1 cellular context compared by ENCODE assay signal in the genomic region with DNA sequence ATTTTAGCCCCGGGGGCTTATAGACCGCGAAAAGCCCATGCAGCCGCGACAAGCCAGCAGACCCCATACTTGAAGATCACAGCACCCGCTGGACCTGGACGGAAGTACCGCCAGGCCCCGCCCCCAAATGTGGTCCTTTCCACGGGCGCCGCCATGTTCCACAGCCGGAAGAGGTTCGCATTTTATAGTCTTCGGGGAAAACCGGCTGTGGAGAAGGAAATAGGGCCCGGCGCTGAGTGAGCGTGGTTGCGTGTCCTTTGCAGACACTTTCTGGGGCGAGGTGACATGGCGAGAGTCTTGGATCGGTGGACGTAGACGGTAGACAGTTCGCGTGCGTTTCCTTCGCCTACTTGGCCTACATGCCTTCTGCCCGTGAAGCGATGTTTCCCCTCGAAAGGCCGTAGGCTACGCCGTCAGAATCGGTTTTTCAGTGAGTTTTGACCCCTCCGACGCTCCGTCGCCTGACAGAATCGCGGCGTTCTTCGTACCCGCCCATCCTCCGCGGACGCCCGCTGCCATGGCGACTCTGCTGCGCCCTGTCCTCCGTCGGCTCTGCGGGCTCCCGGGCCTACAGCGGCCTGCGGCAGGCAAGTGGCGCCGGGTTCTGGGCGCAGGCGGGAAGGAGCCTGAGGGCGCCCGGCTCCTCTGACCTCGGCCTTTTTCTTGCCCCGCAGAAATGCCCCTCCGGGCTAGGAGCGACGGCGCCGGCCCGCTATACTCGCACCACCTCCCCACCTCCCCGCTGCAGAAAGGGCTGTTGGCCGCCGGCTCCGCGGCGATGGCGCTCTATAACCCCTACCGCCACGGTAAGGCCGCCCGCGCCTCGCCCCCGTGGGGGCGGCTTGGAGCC.
TF ChIP-seq lines count a peak whose summit lies in the region.

A gene (plus strand): TSS at position 498 of the 850 bp plus-strand sequence. CDS start 20 bp downstream, at position 518.
A gene with protein sequence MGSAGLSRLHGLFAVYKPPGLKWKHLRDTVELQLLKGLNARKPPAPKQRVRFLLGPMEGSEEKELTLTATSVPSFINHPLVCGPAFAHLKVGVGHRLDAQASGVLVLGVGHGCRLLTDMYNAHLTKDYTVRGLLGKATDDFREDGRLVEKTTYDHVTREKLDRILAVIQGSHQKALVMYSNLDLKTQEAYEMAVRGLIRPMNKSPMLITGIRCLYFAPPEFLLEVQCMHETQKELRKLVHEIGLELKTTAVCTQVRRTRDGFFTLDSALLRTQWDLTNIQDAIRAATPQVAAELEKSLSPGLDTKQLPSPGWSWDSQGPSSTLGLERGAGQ (minus strand): TSS at position 106 of the 850 bp plus-strand sequence. CDS start 39 bp downstream, at position 67.

TF ChIP-seq in K562, 482 proteins besides CTCF, POLR2A, EP300 and RAD21 (continued from another document and continues in another):
- TF ChIP-seq, protein P1, sequence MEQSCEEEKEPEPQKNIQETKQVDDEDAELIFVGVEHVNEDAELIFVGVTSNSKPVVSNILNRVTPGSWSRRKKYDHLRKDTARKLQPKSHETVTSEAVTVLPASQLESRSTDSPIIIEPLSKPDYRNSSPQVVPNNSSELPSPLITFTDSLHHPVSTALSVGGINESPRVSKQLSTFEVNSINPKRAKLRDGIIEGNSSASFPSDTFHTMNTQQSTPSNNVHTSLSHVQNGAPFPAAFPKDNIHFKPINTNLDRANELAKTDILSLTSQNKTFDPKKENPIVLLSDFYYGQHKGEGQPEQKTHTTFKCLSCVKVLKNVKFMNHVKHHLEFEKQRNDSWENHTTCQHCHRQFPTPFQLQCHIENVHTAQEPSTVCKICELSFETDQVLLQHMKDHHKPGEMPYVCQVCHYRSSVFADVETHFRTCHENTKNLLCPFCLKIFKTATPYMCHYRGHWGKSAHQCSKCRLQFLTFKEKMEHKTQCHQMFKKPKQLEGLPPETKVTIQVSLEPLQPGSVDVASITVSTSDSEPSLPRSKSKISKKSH (CRISPR knock-in tag; IDR thresholded peaks at IDR 0.05) = no peak
- TF ChIP-seq, protein P2, sequence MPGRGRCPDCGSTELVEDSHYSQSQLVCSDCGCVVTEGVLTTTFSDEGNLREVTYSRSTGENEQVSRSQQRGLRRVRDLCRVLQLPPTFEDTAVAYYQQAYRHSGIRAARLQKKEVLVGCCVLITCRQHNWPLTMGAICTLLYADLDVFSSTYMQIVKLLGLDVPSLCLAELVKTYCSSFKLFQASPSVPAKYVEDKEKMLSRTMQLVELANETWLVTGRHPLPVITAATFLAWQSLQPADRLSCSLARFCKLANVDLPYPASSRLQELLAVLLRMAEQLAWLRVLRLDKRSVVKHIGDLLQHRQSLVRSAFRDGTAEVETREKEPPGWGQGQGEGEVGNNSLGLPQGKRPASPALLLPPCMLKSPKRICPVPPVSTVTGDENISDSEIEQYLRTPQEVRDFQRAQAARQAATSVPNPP (IDR thresholded peaks at IDR 0.05; ENCODE audit: borderline replicate concordance, insufficient read depth, insufficient read length) = no peak
- no peak for TF ChIP-seq ZNF12 (CRISPR knock-in tag; IDR thresholded peaks at IDR 0.05)
- peak; percentile 73 for TF ChIP-seq ZSCAN32 (CRISPR knock-in tag; IDR thresholded peaks at IDR 0.05)
- peak; percentile 69; the same call in 1 of the 2 replicates for TF ChIP-seq ZNF239 (CRISPR knock-in tag; IDR thresholded peaks at IDR 0.05)
- peak; percentile 52 for TF ChIP-seq MAFK (IDR thresholded peaks at IDR 0.05; ENCODE audit: low read length)
- no peak; the same call in 1 of the 2 replicates for TF ChIP-seq CHCHD3 (CRISPR knock-in tag; IDR thresholded peaks at IDR 0.05)
- no peak for TF ChIP-seq ZNF551 (CRISPR knock-in tag; IDR thresholded peaks at IDR 0.05)
- TF ChIP-seq, protein P3, sequence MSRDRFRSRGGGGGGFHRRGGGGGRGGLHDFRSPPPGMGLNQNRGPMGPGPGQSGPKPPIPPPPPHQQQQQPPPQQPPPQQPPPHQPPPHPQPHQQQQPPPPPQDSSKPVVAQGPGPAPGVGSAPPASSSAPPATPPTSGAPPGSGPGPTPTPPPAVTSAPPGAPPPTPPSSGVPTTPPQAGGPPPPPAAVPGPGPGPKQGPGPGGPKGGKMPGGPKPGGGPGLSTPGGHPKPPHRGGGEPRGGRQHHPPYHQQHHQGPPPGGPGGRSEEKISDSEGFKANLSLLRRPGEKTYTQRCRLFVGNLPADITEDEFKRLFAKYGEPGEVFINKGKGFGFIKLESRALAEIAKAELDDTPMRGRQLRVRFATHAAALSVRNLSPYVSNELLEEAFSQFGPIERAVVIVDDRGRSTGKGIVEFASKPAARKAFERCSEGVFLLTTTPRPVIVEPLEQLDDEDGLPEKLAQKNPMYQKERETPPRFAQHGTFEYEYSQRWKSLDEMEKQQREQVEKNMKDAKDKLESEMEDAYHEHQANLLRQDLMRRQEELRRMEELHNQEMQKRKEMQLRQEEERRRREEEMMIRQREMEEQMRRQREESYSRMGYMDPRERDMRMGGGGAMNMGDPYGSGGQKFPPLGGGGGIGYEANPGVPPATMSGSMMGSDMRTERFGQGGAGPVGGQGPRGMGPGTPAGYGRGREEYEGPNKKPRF (IDR thresholded peaks at IDR 0.05; ENCODE audit: low read depth, low read length) = no peak
- TF ChIP-seq CHD2 (IDR thresholded peaks at IDR 0.05; ENCODE audit: low read depth, low read length) = no peak; the same call in none of the 2 replicates
- no peak for TF ChIP-seq POLR3G (IDR thresholded peaks at IDR 0.05; ENCODE audit: extremely low read depth, insufficient read length, insufficient replicate concordance)
- no peak for TF ChIP-seq ZC3H8 (IDR thresholded peaks at IDR 0.05)
- TF ChIP-seq CEBPG (CRISPR knock-in tag; IDR thresholded peaks at IDR 0.05) = no peak
- TF ChIP-seq CEBPG (tag; conservative IDR thresholded peaks at IDR 0.05 in 1 of 2, IDR thresholded peaks at IDR 0.05 in 1 of 2) = peak in 1 of 2 experiments; percentile 80; a peak in 2 of 4 replicates
- no peak for TF ChIP-seq SOX6 (IDR thresholded peaks at IDR 0.05)
- no peak for TF ChIP-seq MECOM (CRISPR knock-in tag; IDR thresholded peaks at IDR 0.05)
- no peak for TF ChIP-seq SMARCB1 (IDR thresholded peaks at IDR 0.05; ENCODE audit: insufficient read length, low read depth)
- TF ChIP-seq HMG20B (CRISPR knock-in tag; IDR thresholded peaks at IDR 0.05) = no peak
- TF ChIP-seq ATF7 (IDR thresholded peaks at IDR 0.05) = no peak
- TF ChIP-seq, protein P4, sequence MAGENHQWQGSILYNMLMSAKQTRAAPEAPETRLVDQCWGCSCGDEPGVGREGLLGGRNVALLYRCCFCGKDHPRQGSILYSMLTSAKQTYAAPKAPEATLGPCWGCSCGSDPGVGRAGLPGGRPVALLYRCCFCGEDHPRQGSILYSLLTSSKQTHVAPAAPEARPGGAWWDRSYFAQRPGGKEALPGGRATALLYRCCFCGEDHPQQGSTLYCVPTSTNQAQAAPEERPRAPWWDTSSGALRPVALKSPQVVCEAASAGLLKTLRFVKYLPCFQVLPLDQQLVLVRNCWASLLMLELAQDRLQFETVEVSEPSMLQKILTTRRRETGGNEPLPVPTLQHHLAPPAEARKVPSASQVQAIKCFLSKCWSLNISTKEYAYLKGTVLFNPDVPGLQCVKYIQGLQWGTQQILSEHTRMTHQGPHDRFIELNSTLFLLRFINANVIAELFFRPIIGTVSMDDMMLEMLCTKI (IDR thresholded peaks at IDR 0.05; ENCODE audit: partially characterized antibody) = no peak
- no peak for TF ChIP-seq PRMT5 (CRISPR knock-in tag; IDR thresholded peaks at IDR 0.05)
- TF ChIP-seq L3MBTL2 (IDR thresholded peaks at IDR 0.05) = no peak
- peak; percentile 36 to 60; a peak in 2 of 4 replicates for TF ChIP-seq RCOR1 (IDR thresholded peaks at IDR 0.05; ENCODE audit: borderline replicate concordance in 1 of 2, low read depth in 2 of 2, low read length in 2 of 2)
- TF ChIP-seq, protein P5, sequence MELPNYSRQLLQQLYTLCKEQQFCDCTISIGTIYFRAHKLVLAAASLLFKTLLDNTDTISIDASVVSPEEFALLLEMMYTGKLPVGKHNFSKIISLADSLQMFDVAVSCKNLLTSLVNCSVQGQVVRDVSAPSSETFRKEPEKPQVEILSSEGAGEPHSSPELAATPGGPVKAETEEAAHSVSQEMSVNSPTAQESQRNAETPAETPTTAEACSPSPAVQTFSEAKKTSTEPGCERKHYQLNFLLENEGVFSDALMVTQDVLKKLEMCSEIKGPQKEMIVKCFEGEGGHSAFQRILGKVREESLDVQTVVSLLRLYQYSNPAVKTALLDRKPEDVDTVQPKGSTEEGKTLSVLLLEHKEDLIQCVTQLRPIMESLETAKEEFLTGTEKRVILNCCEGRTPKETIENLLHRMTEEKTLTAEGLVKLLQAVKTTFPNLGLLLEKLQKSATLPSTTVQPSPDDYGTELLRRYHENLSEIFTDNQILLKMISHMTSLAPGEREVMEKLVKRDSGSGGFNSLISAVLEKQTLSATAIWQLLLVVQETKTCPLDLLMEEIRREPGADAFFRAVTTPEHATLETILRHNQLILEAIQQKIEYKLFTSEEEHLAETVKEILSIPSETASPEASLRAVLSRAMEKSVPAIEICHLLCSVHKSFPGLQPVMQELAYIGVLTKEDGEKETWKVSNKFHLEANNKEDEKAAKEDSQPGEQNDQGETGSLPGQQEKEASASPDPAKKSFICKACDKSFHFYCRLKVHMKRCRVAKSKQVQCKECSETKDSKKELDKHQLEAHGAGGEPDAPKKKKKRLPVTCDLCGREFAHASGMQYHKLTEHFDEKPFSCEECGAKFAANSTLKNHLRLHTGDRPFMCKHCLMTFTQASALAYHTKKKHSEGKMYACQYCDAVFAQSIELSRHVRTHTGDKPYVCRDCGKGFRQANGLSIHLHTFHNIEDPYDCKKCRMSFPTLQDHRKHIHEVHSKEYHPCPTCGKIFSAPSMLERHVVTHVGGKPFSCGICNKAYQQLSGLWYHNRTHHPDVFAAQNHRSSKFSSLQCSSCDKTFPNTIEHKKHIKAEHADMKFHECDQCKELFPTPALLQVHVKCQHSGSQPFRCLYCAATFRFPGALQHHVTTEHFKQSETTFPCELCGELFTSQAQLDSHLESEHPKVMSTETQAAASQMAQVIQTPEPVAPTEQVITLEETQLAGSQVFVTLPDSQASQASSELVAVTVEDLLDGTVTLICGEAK (IDR thresholded peaks at IDR 0.05) = no peak
- TF ChIP-seq, protein P5 (CRISPR knock-in tag; IDR thresholded peaks at IDR 0.05) = no peak
